33 cellular contexts compared by ENCODE assay signal in genomic region chr11:71091506-71092265, GRCh38.
DNase-seq lines count a peak whose midpoint lies in the region; ATAC-seq and TF ChIP-seq lines count a peak whose summit lies in the region.
"Had no signal": no experiment of that assay in that cellular context is flagged by ENCODE, and none has a peak within 500 bp of the region (broad histone marks: within the 10 kb centered on the region; RNA-seq: fewer than 3 reads in every experiment).

No MANE protein-coding gene starts in this region.

- H3K36me3 ChIP-seq in Caco-2 (ENCODE audit: control insufficient read depth, insufficient read depth, low read length) = peaks cover 8% of the 10 kb centered on the region
- no peaks in the 10 kb centered on the region for H3K36me3 ChIP-seq in neuronal stem cell (replicated peaks in 1 of 2; ENCODE audit: control insufficient read depth in 2 of 2, insufficient read depth in 2 of 2, low read length in 2 of 2)
- H3K36me3 ChIP-seq in trophoblast cell (ENCODE audit: control insufficient read depth in 1 of 2, insufficient read depth in 2 of 2, low read length in 2 of 2) = peaks cover 32 to 41% of the 10 kb centered on the region in 2 experiments
- no peaks in the 10 kb centered on the region for H3K36me3 ChIP-seq in BE2C
- H3K36me3 ChIP-seq: BLaER1; BLaER1 treated with 17β-estradiol and CSF1 and Interleukin-3, amounts not matched to agents 10 nM and 100 nM had no signal

- DNase-seq in natural killer cell treated with Interleukin-12 subunit alpha and Interleukin-12 subunit beta and Interleukin-15 and Interleukin-18, amount 100 ng/mL, for 72 hours (ENCODE audit: low spot score) = peak; percentile 45
- no peak for DNase-seq in natural killer cell
- no peak for DNase-seq in Caco-2
- DNase-seq in neuronal stem cell (ENCODE audit: low spot score) = no peak
- no peak for DNase-seq in trophoblast cell
- no peak for DNase-seq in NCI-H2081 treated with DMSO at 0.1 percent for 48 hours (lab: John Stamatoyannopoulos, UW)
- no peak for DNase-seq in Ammon's horn (ENCODE audit: low spot score)
- DNase-seq in BE2C = no peak
- DNase-seq: 8988T; ACHN; AML-193; C1 segment of cervical spinal cord; Calu3; CD4-positive, alpha-beta memory T cell; CD4-positive, alpha-beta T cell; CD4-positive, CD25-positive, alpha-beta regulatory T cell; CD8-positive, alpha-beta memory T cell; CD8-positive, alpha-beta T cell; COR-L47; DMS 273 treated with DMSO at 0.1 percent for 48 hours; DMS153; DMS53; DMS79; DMS79 treated with DMSO at 0.1 percent for 48 hours; DND-41; EL had no signal

- no peak overlapping the region for H4K91ac ChIP-seq in neuronal stem cell (ENCODE audit: low read depth, low read length, poor library complexity)
- H4K91ac ChIP-seq in trophoblast cell (ENCODE audit: low read depth, low read length) = no peak overlapping the region

- H3K4me3 ChIP-seq in Caco-2 (ENCODE audit: low read depth, low read length) (no peak overlapping the region), neuronal stem cell (ENCODE audit: low read length in 2 of 2) (no peak overlapping the region), trophoblast cell (ENCODE audit: low read depth, low read length) (peak overlapping the region; percentile 26), BE2C (ENCODE audit: low read depth, low read length) (no peak overlapping the region)
- H3K4me3 ChIP-seq: A549; BLaER1; BLaER1 treated with 17β-estradiol and CSF1 and Interleukin-3, amounts not matched to agents 10 nM and 100 nM had no signal

- H3K36me3 Mint-ChIP-seq in natural killer cell treated with Interleukin-12 subunit alpha and Interleukin-12 subunit beta and Interleukin-15 and Interleukin-18, amount 100 ng/mL, for 72 hours = no peaks in the 10 kb centered on the region
- no peaks in the 10 kb centered on the region for H3K36me3 Mint-ChIP-seq in natural killer cell
- H3K36me3 Mint-ChIP-seq in Caco-2 (ENCODE audit: insufficient read depth, unreplicated experiment) = peaks cover 89% of the 10 kb centered on the region
- H3K36me3 Mint-ChIP-seq: CD14-positive monocyte; CD4-positive, alpha-beta memory T cell; CD4-positive, CD25-positive, alpha-beta regulatory T cell; CD8-positive, alpha-beta memory T cell; CD8-positive, alpha-beta T cell had no signal

- no peaks in the 10 kb centered on the region for H3K4me1 Mint-ChIP-seq in natural killer cell treated with Interleukin-12 subunit alpha and Interleukin-12 subunit beta and Interleukin-15 and Interleukin-18, amount 100 ng/mL, for 72 hours (ENCODE audit: low read depth in 2 of 2)
- H3K4me1 Mint-ChIP-seq in natural killer cell = no peaks in the 10 kb centered on the region
- no peaks in the 10 kb centered on the region for H3K4me1 Mint-ChIP-seq in Caco-2 (ENCODE audit: low read depth, unreplicated experiment)
- H3K4me1 Mint-ChIP-seq: B cell; CD14-positive monocyte; CD4-positive, alpha-beta memory T cell; CD8-positive, alpha-beta memory T cell had no signal

- no peak overlapping the region for H2BK15ac ChIP-seq in neuronal stem cell (ENCODE audit: low read length)

- H2BK120ac ChIP-seq in neuronal stem cell (ENCODE audit: low read depth, low read length) (no peak overlapping the region), trophoblast cell (ENCODE audit: insufficient read depth, low read length, poor library complexity) (no peak overlapping the region)

- H2AK5ac ChIP-seq in neuronal stem cell (ENCODE audit: low read depth, low read length) = peak overlapping the region; percentile 90
- no peak overlapping the region for H2AK5ac ChIP-seq in trophoblast cell (ENCODE audit: low read length)

- no peak overlapping the region for H4K8ac ChIP-seq in neuronal stem cell (ENCODE audit: low read depth, low read length)
- H4K8ac ChIP-seq in trophoblast cell (ENCODE audit: low read depth, low read length) = no peak overlapping the region

- H3K4ac ChIP-seq in neuronal stem cell (ENCODE audit: low read length) (no peak overlapping the region), trophoblast cell (ENCODE audit: low read depth, low read length) (no peak overlapping the region)

- peaks cover 0 to 3% of the 10 kb centered on the region in 2 donors for H3K27me3 Mint-ChIP-seq in natural killer cell treated with Interleukin-12 subunit alpha and Interleukin-12 subunit beta and Interleukin-15 and Interleukin-18, amount 100 ng/mL, for 72 hours
- H3K27me3 Mint-ChIP-seq in natural killer cell (ENCODE audit: low read depth in 2 of 2) (peaks cover 0 to 3% of the 10 kb centered on the region in 2 donors), Caco-2 (ENCODE audit: insufficient read depth, unreplicated experiment) (no peaks in the 10 kb centered on the region)
- H3K27me3 Mint-ChIP-seq: CD4-positive, alpha-beta T cell; CD4-positive, CD25-positive, alpha-beta regulatory T cell had no signal

- H3K14ac ChIP-seq in neuronal stem cell (ENCODE audit: low read length) (peak overlapping the region; percentile 12), trophoblast cell (ENCODE audit: low read length) (no peak overlapping the region)

- H3K27ac ChIP-seq in neuronal stem cell (replicated peaks; ENCODE audit: low read length) = no peak overlapping the region
- no peak overlapping the region for H3K27ac ChIP-seq in trophoblast cell (ENCODE audit: low read depth, low read length)
- H3K27ac ChIP-seq: 22Rv1; A549; BLaER1; BLaER1 treated with 17β-estradiol and CSF1 and Interleukin-3, amounts not matched to agents 10 nM and 100 nM; C4-2B had no signal

- no peak for ATAC-seq in natural killer cell treated with Interleukin-12 subunit alpha and Interleukin-12 subunit beta and Interleukin-15 and Interleukin-18, amount 100 ng/mL, for 72 hours
- no peak for ATAC-seq in natural killer cell
- ATAC-seq: A549; CD8-positive, alpha-beta T cell had no signal

- H3K9me3 ChIP-seq in Caco-2 (no peaks in the 10 kb centered on the region), neuronal stem cell (replicated peaks in 1 of 2; ENCODE audit: control insufficient read depth in 2 of 2, insufficient read depth in 1 of 2, low read depth in 1 of 2, low read length in 2 of 2) (no peaks in the 10 kb centered on the region), trophoblast cell (ENCODE audit: insufficient read depth, low read depth, low read length) (no peaks in the 10 kb centered on the region), BE2C (no peaks in the 10 kb centered on the region)
- H3K9me3 ChIP-seq: A549; BLaER1; BLaER1 treated with 17β-estradiol and CSF1 and Interleukin-3, amounts not matched to agents 10 nM and 100 nM had no signal

- peak overlapping the region; percentile 57 for H2BK5ac ChIP-seq in neuronal stem cell (ENCODE audit: low read length)
- H2BK5ac ChIP-seq in trophoblast cell (ENCODE audit: low read depth, low read length, poor library complexity) = no peak overlapping the region

- peak overlapping the region; percentile 51 for H3K18ac ChIP-seq in neuronal stem cell (ENCODE audit: low read length)
- no peak overlapping the region for H3K18ac ChIP-seq in trophoblast cell (ENCODE audit: low read length)

- H3K9me3 Mint-ChIP-seq in natural killer cell treated with Interleukin-12 subunit alpha and Interleukin-12 subunit beta and Interleukin-15 and Interleukin-18, amount 100 ng/mL, for 72 hours = no peaks in the 10 kb centered on the region
- H3K9me3 Mint-ChIP-seq in natural killer cell (no peaks in the 10 kb centered on the region), Caco-2 (ENCODE audit: unreplicated experiment) (no peaks in the 10 kb centered on the region)
- H3K9me3 Mint-ChIP-seq: CD4-positive, alpha-beta memory T cell; CD4-positive, alpha-beta T cell; CD4-positive, CD25-positive, alpha-beta regulatory T cell; CD8-positive, alpha-beta T cell had no signal

- H3K23ac ChIP-seq in neuronal stem cell (ENCODE audit: low read depth, low read length, poor library complexity) (no peak overlapping the region), trophoblast cell (ENCODE audit: low read length) (no peak overlapping the region)

- POLR2A ChIA-PET in Caco-2 (lab: Charles Lee) = no interaction called here

- BruUV-seq in Caco-2 (replicated peaks; lab: Mats Ljungman, UMichigan) = no TSS peak

- no peak for TF ChIP-seq CTCF in natural killer cell (IDR thresholded peaks at IDR 0.05)
- TF ChIP-seq CTCF in Caco-2 (IDR thresholded peaks at IDR 0.05; ENCODE audit: insufficient read depth in 1 of 2, low read depth in 1 of 2, low read length in 1 of 2, severe bottlenecking in 1 of 2, unreplicated experiment in 1 of 2) = no peak
- no peak for TF ChIP-seq CTCF in BE2C (IDR thresholded peaks at IDR 0.05; ENCODE audit: low read depth, low read length)

- no peak overlapping the region for H3K9ac ChIP-seq in neuronal stem cell (ENCODE audit: low read depth, low read length, poor library complexity)
- no peak overlapping the region for H3K9ac ChIP-seq in trophoblast cell (ENCODE audit: low read length)
- H3K9ac ChIP-seq: BLaER1; BLaER1 treated with 17β-estradiol and CSF1 and Interleukin-3, amounts not matched to agents 10 nM and 100 nM had no signal

- H3K79me1 ChIP-seq in neuronal stem cell (ENCODE audit: low read depth, low read length) (no peaks in the 10 kb centered on the region), trophoblast cell (ENCODE audit: low read length) (no peaks in the 10 kb centered on the region)

- H3K27me3 ChIP-seq in Caco-2 (replicated peaks; ENCODE audit: control insufficient read depth, insufficient read depth, low read length) (no peaks in the 10 kb centered on the region), neuronal stem cell (ENCODE audit: control insufficient read depth in 3 of 3, insufficient read depth in 3 of 3, low read depth in 1 of 3, low read length in 3 of 3) (no peaks in the 10 kb centered on the region), trophoblast cell (ENCODE audit: insufficient read depth, low read length) (no peaks in the 10 kb centered on the region), BE2C (no peaks in the 10 kb centered on the region)
- H3K27me3 ChIP-seq: BLaER1; BLaER1 treated with 17β-estradiol and CSF1 and Interleukin-3, amounts not matched to agents 10 nM and 100 nM had no signal

- H2AFZ ChIP-seq in neuronal stem cell (ENCODE audit: low read length) (no peak overlapping the region), trophoblast cell (ENCODE audit: insufficient read depth, low read length, poor library complexity) (no peak overlapping the region)

- no peak overlapping the region for H3K27ac Mint-ChIP-seq in natural killer cell treated with Interleukin-12 subunit alpha and Interleukin-12 subunit beta and Interleukin-15 and Interleukin-18, amount 100 ng/mL, for 72 hours
- H3K27ac Mint-ChIP-seq in natural killer cell = no peak overlapping the region
- H3K27ac Mint-ChIP-seq in Caco-2 (ENCODE audit: unreplicated experiment) = peak overlapping the region; percentile 42
- H3K27ac Mint-ChIP-seq: B cell; CD4-positive, alpha-beta T cell; CD8-positive, alpha-beta T cell had no signal

- no peak overlapping the region for H3K4me2 ChIP-seq in neuronal stem cell (ENCODE audit: insufficient read depth, low read length, poor library complexity, severe bottlenecking)
- H3K4me2 ChIP-seq in trophoblast cell (ENCODE audit: low read length) = no peak overlapping the region
- H3K4me2 ChIP-seq: A549; BLaER1; BLaER1 treated with 17β-estradiol and CSF1 and Interleukin-3, amounts not matched to agents 10 nM and 100 nM had no signal

- H3K4me1 ChIP-seq in Caco-2 (no peaks in the 10 kb centered on the region), neuronal stem cell (ENCODE audit: control insufficient read depth in 2 of 2, insufficient read depth in 1 of 2, low read depth in 1 of 2, low read length in 2 of 2) (peaks cover 0 to 1% of the 10 kb centered on the region in 2 donors), trophoblast cell (ENCODE audit: control insufficient read depth in 1 of 2, insufficient read depth in 2 of 2, low read length in 2 of 2) (no peaks in the 10 kb centered on the region), BE2C (no peaks in the 10 kb centered on the region)
- H3K4me1 ChIP-seq: A549 had no signal

- WGBS in neuronal stem cell (ENCODE audit: extremely low coverage in 2 of 2, insufficient read length in 2 of 2, insufficient replicate concordance in 1 of 2), 2 donors = no CpG with 5 or more reads among the region's 11 CpGs
- WGBS in trophoblast cell (ENCODE audit: extremely low coverage, insufficient coverage, insufficient read length) = no CpG with 5 or more reads among the region's 11 CpGs

- intact Hi-C loops in natural killer cell (cut with micrococcal nuclease) (no loop called here), Caco-2 (cut with micrococcal nuclease; ENCODE audit: unreplicated experiment) (no loop called here)

- no peak overlapping the region for H2BK12ac ChIP-seq in neuronal stem cell (ENCODE audit: low read length)
- no peak overlapping the region for H2BK12ac ChIP-seq in trophoblast cell (ENCODE audit: low read length)

- no peak overlapping the region for H4K12ac ChIP-seq in trophoblast cell (ENCODE audit: low read depth, low read length)

- CTCF ChIA-PET in Caco-2 (lab: Charles Lee) = interaction anchor here (0.5 kb wide), 1 partner anchor 328 kb away, joined by 5 read pairs; no protein-coding TSS in a partner anchor

- no peaks in the 10 kb centered on the region for H3K79me2 ChIP-seq in trophoblast cell (ENCODE audit: control insufficient read depth, insufficient read depth, low read length, poor library complexity)

- no peak overlapping the region for H3K4me3 Mint-ChIP-seq in natural killer cell treated with Interleukin-12 subunit alpha and Interleukin-12 subunit beta and Interleukin-15 and Interleukin-18, amount 100 ng/mL, for 72 hours
- H3K4me3 Mint-ChIP-seq in natural killer cell (no peak overlapping the region), Caco-2 (ENCODE audit: unreplicated experiment) (no peak overlapping the region)
- H3K4me3 Mint-ChIP-seq: B cell; CD14-positive monocyte; CD4-positive, alpha-beta memory T cell; CD4-positive, alpha-beta T cell; CD4-positive, CD25-positive, alpha-beta regulatory T cell; CD8-positive, alpha-beta memory T cell; CD8-positive, alpha-beta T cell had no signal
